In genomic region chr10:128115356-128115755, GRCh38 we compare ENCODE assay signal across 1 cellular context.
TF ChIP-seq lines count a peak whose summit lies in the region.

No MANE protein-coding gene starts in this region.

TF ChIP-seq in IMR-90, 13 proteins besides CTCF, POLR2A, EP300 and RAD21:
- TF ChIP-seq NFE2L2 (IDR thresholded peaks at IDR 0.05; ENCODE audit: low read depth, low read length) = no peak
- TF ChIP-seq CEBPB (IDR thresholded peaks at IDR 0.05; ENCODE audit: low read depth, low read length) = peak; percentile 89
